8 cellular contexts compared by ENCODE assay signal in the genomic region with DNA sequence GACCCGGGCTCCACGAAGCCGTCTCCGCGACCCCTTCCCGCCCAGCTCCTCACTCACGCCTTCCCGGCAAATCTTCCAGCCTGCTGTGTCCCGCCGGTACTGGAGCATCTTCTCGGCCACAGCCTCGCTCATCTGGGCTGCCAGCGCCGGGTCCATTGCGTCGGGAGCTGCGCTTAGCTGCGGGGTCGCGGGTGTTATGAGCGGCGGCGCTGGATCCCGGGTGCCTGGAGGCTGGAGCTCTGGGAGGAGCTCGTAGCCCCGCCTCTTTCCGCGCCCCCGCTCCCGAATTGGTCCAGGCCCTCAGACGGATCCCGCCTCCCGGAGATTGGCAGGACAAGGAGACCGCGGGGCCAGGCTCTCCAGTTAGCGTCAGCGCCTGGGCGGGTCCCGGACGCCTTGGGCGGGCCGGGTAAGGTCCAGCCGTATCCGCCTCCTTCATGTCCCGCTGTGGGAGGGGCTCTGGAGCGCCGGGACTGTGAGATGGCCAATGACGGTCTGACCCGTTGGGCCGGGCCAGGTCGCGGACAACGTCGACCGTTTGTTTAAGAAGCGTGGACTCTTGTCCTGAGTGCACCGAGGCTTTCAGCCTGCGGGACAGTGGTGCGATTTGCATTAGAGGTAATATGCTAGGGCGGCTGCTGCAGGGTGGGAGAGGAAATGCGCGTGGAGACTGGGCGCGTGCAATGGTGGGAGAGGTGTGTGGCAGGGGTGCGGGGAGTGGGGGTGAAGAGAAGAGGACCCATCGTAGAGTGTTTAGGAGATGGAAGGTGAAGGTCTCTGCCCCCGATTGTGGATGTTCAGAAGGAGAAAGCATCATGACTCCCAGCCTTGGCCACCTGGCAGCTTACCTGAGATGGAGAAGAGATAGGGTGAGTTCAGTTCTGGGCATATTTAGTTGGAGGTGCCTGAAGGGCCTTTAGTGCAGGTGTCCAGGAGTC. TPM values are rescaled to one million over a fixed set of nuclear protein-coding genes. Genes with fewer than 3 reads are reported as not detected.
DNase-seq lines count a peak whose midpoint lies in the region; ATAC-seq and TF ChIP-seq lines count a peak whose summit lies in the region.

A gene with protein sequence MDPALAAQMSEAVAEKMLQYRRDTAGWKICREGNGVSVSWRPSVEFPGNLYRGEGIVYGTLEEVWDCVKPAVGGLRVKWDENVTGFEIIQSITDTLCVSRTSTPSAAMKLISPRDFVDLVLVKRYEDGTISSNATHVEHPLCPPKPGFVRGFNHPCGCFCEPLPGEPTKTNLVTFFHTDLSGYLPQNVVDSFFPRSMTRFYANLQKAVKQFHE (minus strand): TSS at position 198 of the 938 bp plus-strand sequence. CDS start 42 bp downstream, at position 156.

- CTCF ChIA-PET in activated B cell treated with CpG ODN at 0.5 μM for 24 hours (lab: Charles Lee) = interaction anchor here (0.7 to 3.8 kb wide), 7 partner anchors 9 to 58 kb away, joined by 3 to 16 read pairs (median 4); no protein-coding TSS in a partner anchor

- peak within 1 kb of the TSS; percentile 80 for H3K27ac Mint-ChIP-seq in activated B cell treated with CpG ODN at 0.5 μM for 24 hours

- peak; percentile 100 for ATAC-seq in HG03175 (IDR thresholded peaks at IDR 0.05; ENCODE audit: unreplicated experiment)
- ATAC-seq in activated B cell treated with CpG ODN at 0.5 μM for 24 hours (ENCODE audit: low read depth) = peak; percentile 99

- peak; percentile 82 for TF ChIP-seq POLR2A in GM18951 (IDR thresholded peaks at IDR 0.05; ENCODE audit: extremely low read depth, insufficient read depth, insufficient read length)

- POLR2A ChIA-PET in activated B cell treated with CpG ODN at 0.5 μM for 24 hours (lab: Charles Lee) = interaction anchor here (0.6 to 5.1 kb wide), 15 partner anchors 9 to 1216 kb away, joined by 3 to 73 read pairs (median 5); partner anchors contain the start of genes EFL1, RPS17 and SAXO2

- H3K36me3 Mint-ChIP-seq in activated B cell treated with CpG ODN at 0.5 μM for 24 hours (ENCODE audit: low read depth) = peaks cover 19% of the 10 kb centered on the region

- DNase-seq in AG08395 (ENCODE audit: low spot score) = peak; percentile 99
- DNase-seq in NCI-H2227 treated with DMSO at 0.1 percent for 48 hours (lab: John Stamatoyannopoulos, UW) = peak; percentile 87
- DNase-seq in activated B cell treated with CpG ODN at 0.5 μM for 24 hours = peak; percentile 89
- DNase-seq in central memory CD4-positive, alpha-beta T cell = peak; percentile 91
- DNase-seq in iris pigment epithelial cell (ENCODE audit: low read depth) = peak; percentile 98
- DNase-seq in stimulated activated CD4-positive, alpha-beta T cell treated with anti-CD3 and anti-CD28 coated beads, Interleukin-12 subunit alpha, Interleukin-12 subunit beta, amount 100 ng/mL, for 24 hours (ENCODE audit: low read depth in 2 of 2) = peak; percentile 95 to 99

- intact Hi-C loops in activated B cell treated with CpG ODN at 0.5 μM for 24 hours (cut with micrococcal nuclease) = loop anchor here (1.0 kb wide), 4 partner anchors 12 to 38 kb away; no protein-coding TSS in a partner anchor

- H3K27me3 Mint-ChIP-seq in activated B cell treated with CpG ODN at 0.5 μM for 24 hours = no peaks in the 10 kb centered on the region

- no peak for TF ChIP-seq CTCF in activated B cell treated with CpG ODN at 0.5 μM for 24 hours (IDR thresholded peaks at IDR 0.05)

- in situ Hi-C loops in GM18951 (cut with MboI; ENCODE audit: low sequenced_read_pairs, unreplicated experiment) = no loop called here

- H3K4me3 Mint-ChIP-seq in activated B cell treated with CpG ODN at 0.5 μM for 24 hours = peak within 1 kb of the TSS; percentile 97

- H3K4me1 Mint-ChIP-seq in activated B cell treated with CpG ODN at 0.5 μM for 24 hours = peaks cover 35% of the 10 kb centered on the region

- no peaks in the 10 kb centered on the region for H3K9me3 Mint-ChIP-seq in activated B cell treated with CpG ODN at 0.5 μM for 24 hours

RNA-seq across cellular contexts. Expression of the gene that starts here (rescaled TPM):
- total RNA-seq in activated B cell treated with CpG ODN at 0.5 μM for 24 hours = 10.5 and 14.3 TPM in 2 replicates

Comparison
In these comparisons a context has a peak if more than half of its experiments do, and no peak if none do; other contexts are left out.
1. Peak in every context shown above with its lines: DNase-seq and ATAC-seq.